8 cellular contexts compared by ENCODE assay signal in the genomic region with DNA sequence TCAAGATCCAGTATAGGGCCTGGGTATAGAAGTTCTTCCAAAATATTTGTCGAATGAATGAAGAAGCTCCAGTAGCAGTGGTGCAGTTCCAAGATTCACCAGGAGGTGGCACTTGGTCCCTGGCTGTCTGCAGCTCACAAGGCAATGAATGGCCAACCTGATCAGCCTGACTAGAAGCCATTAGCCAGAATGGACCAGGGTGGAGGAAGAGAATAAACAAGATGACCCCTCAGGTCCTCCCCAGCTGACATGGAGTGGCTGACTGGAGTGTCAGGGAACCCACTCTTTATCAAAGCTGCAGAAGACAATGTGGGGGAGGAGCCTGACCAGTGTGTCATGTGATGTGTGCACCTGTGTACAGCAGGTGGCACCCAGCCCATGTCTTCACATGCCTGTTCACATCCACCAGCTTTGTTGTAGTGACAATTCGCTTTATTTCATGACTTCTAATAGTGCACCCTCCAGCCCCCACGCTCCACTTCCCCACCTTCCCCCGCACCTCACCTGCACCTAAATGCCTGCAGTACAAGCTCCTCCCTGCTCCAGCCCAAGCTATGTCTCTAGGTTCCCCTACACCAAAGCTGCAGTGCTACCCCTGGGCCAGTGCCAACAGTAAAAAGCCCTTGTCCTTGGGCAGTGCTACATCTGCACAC. TPM values are rescaled to one million over a fixed set of nuclear protein-coding genes. Genes with fewer than 3 reads are reported as not detected.
DNase-seq lines count a peak whose midpoint lies in the region; ATAC-seq, FAIRE-seq and TF ChIP-seq lines count a peak whose summit lies in the region.

No MANE protein-coding gene starts in this region.

- no peak overlapping the region for H3K4me3 ChIP-seq in NB4 (ENCODE audit: low read depth, low read length)
- no peak overlapping the region for H3K4me3 ChIP-seq in pancreas
- no peak overlapping the region for H3K4me3 ChIP-seq in transverse colon

- no peaks in the 10 kb centered on the region for H3K9me3 ChIP-seq in pancreas
- H3K9me3 ChIP-seq in transverse colon: no peaks in the 10 kb centered on the region

- H3K4me1 ChIP-seq in pancreas (peaks cover 0 to 8% (median 8%) of the 10 kb centered on the region in 3 donors), transverse colon (peaks cover 0 to 22% (median 17%) of the 10 kb centered on the region in 4 donors)

- H3K36me3 ChIP-seq in pancreas: no peaks in the 10 kb centered on the region
- H3K36me3 ChIP-seq in transverse colon: no peaks in the 10 kb centered on the region

- ATAC-seq in pancreas (peak; percentile 66 to 82 (median 80)), HG03442 (IDR thresholded peaks at IDR 0.05; ENCODE audit: unreplicated experiment) (no peak)

- H3K27ac ChIP-seq in pancreas: peak overlapping the region in 1 of 4 donors; percentile 41
- H3K27ac ChIP-seq in transverse colon: no peak overlapping the region

- peak; percentile 90 for TF ChIP-seq CTCF in GM10266 (IDR thresholded peaks at IDR 0.05; ENCODE audit: control insufficient read depth, insufficient read depth, low read depth, missing control alignments)
- TF ChIP-seq CTCF in NB4 (IDR thresholded peaks at IDR 0.05; ENCODE audit: low read depth, low read length): peak; percentile 96
- peak; percentile 87 to 98 (median 92) for TF ChIP-seq CTCF in pancreas (IDR thresholded peaks at IDR 0.05)
- TF ChIP-seq CTCF in transverse colon (IDR thresholded peaks at IDR 0.05): peak; percentile 97 to 99 (median 98)

- WGBS in pancreas, 2 donors: 17 to 29% methylated on average over 4 of the region's 4 CpGs
- WGBS in transverse colon (ENCODE audit: low coverage in 1 of 2), 2 donors: 0 to 41% methylated on average over 1 to 4 of the region's 4 CpGs

- DNase-seq in GM10266 (ENCODE audit: extremely low spot score): peak; percentile 77
- peak; percentile 84 for DNase-seq in NB4 (ENCODE audit: low read depth)
- peak; percentile 90 for DNase-seq in SK-MEL-5 (ENCODE audit: low read depth, low spot score)
- peak; percentile 89 for DNase-seq in activated naive CD4-positive, alpha-beta T cell treated with Interleukin-2 at 50 U/mL for 16 hours
- DNase-seq in germinal center (ENCODE audit: low spot score): peak; percentile 62
- peak; percentile 78 to 90 (median 86) for DNase-seq in pancreas
- DNase-seq in transverse colon: peak; percentile 87

- FAIRE-seq in pancreas (lab: Jason Lieb, UNC): peak; percentile 43

- in situ Hi-C loops in SK-MEL-5 (cut with HindIII; ENCODE audit: low pct_unique_long_range_greater_than_20kb, low sequenced_read_pairs) (no loop called here), transverse colon (cut with MboI; ENCODE audit: low pct_ligation_motif_present in 1 of 4, low pct_unique_long_range_greater_than_20kb in 1 of 4, low sequenced_read_pairs in 3 of 4) (loop anchor here in 1 of 4 donors (10.0 kb wide), 1 partner anchor 186 kb away; no protein-coding TSS in a partner anchor)

- no peak for TF ChIP-seq EP300 in transverse colon (IDR thresholded peaks at IDR 0.05; ENCODE audit: low read depth)

- intact Hi-C loops in pancreas (cut with DNase I) (no loop called here), transverse colon (cut with DNase I; ENCODE audit: low total_unique reads) (loop anchor here (5.0 kb wide), 1 partner anchor 107 kb away; no protein-coding TSS in a partner anchor)

- H3K27me3 ChIP-seq in pancreas: no peaks in the 10 kb centered on the region
- H3K27me3 ChIP-seq in transverse colon: peaks cover 18% of the 10 kb centered on the region

- TF ChIP-seq POLR2A in NB4 (IDR thresholded peaks at IDR 0.05; ENCODE audit: extremely low read depth, insufficient read length): no peak
- no peak for TF ChIP-seq POLR2A in transverse colon (IDR thresholded peaks at IDR 0.05)

RNA-seq across cellular contexts. Expression of a gene that starts 3.0 kb away (rescaled TPM):
- total RNA-seq in SK-MEL-5 (2014; rRNA removed; shearing (Covaris generic)): 0.59 and 1.7 TPM in 2 replicates
- polyA plus RNA-seq in SK-MEL-5 (2015; cell fraction: cytosol; rRNA removed): 1.3 and 1.9 TPM in 2 replicates
- 0.85 and 0.99 TPM in 2 replicates for polyA plus RNA-seq in SK-MEL-5 (2015; cell fraction: nucleus; rRNA removed)
- 10 to 100 TPM in 2 of 6 donors, 1 to 10 TPM in 4; 3.3 to 18.1 (median 5.5) TPM for total RNA-seq in pancreas
- 1 to 10 TPM; 1.8 to 2.5 TPM for polyA plus RNA-seq in pancreas
- 10 to 100 TPM in 3 of 4 donors, 1 to 10 TPM in 1; 9.7 to 15.3 (median 11.9) TPM for total RNA-seq in transverse colon
